2 cellular contexts compared by ENCODE assay signal in the genomic region with DNA sequence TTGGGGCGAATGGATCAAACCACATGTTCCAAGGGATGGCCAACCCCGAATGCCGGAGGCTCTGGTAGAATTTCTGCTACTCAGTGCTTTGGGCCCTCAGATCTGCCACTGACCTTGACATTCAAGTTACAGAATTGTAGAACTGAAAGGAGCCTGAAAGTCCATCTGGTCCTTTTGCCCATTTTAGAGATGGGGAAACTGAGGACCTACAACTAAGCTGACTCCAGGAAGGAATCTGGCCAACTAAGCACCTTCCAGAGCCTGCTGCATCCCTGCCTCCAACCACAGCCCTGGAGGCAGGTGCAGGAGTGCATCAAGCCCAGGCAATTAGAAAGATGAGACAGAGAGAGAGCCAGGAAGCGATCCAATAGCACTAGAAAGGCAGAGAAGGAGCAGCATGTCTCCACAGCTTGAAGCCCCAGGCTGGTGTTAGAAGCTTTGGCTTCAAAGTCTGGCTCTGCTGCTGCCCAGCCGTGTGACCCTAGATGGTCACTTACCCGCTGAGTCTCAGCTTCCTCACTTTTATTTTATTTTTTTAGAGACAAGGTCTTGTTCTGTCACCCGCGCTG.
A peak's percentile ranks its signal among the peaks of the same experiment; 100 is the strongest.
TF ChIP-seq lines count a peak whose summit lies in the region.

No MANE protein-coding gene starts in this region.

TF ChIP-seq in HepG2, 621 proteins besides CTCF, POLR2A, EP300 and RAD21:
- TF ChIP-seq, protein P1, sequence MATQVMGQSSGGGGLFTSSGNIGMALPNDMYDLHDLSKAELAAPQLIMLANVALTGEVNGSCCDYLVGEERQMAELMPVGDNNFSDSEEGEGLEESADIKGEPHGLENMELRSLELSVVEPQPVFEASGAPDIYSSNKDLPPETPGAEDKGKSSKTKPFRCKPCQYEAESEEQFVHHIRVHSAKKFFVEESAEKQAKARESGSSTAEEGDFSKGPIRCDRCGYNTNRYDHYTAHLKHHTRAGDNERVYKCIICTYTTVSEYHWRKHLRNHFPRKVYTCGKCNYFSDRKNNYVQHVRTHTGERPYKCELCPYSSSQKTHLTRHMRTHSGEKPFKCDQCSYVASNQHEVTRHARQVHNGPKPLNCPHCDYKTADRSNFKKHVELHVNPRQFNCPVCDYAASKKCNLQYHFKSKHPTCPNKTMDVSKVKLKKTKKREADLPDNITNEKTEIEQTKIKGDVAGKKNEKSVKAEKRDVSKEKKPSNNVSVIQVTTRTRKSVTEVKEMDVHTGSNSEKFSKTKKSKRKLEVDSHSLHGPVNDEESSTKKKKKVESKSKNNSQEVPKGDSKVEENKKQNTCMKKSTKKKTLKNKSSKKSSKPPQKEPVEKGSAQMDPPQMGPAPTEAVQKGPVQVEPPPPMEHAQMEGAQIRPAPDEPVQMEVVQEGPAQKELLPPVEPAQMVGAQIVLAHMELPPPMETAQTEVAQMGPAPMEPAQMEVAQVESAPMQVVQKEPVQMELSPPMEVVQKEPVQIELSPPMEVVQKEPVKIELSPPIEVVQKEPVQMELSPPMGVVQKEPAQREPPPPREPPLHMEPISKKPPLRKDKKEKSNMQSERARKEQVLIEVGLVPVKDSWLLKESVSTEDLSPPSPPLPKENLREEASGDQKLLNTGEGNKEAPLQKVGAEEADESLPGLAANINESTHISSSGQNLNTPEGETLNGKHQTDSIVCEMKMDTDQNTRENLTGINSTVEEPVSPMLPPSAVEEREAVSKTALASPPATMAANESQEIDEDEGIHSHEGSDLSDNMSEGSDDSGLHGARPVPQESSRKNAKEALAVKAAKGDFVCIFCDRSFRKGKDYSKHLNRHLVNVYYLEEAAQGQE (IDR thresholded peaks at IDR 0.05; ENCODE audit: borderline replicate concordance in 1 of 2, low read depth in 1 of 2, low read length in 2 of 2), result no peak
- TF ChIP-seq, protein P2, sequence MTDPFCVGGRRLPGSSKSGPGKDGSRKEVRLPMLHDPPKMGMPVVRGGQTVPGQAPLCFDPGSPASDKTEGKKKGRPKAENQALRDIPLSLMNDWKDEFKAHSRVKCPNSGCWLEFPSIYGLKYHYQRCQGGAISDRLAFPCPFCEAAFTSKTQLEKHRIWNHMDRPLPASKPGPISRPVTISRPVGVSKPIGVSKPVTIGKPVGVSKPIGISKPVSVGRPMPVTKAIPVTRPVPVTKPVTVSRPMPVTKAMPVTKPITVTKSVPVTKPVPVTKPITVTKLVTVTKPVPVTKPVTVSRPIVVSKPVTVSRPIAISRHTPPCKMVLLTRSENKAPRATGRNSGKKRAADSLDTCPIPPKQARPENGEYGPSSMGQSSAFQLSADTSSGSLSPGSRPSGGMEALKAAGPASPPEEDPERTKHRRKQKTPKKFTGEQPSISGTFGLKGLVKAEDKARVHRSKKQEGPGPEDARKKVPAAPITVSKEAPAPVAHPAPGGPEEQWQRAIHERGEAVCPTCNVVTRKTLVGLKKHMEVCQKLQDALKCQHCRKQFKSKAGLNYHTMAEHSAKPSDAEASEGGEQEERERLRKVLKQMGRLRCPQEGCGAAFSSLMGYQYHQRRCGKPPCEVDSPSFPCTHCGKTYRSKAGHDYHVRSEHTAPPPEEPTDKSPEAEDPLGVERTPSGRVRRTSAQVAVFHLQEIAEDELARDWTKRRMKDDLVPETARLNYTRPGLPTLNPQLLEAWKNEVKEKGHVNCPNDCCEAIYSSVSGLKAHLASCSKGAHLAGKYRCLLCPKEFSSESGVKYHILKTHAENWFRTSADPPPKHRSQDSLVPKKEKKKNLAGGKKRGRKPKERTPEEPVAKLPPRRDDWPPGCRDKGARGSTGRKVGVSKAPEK (CRISPR knock-in tag; IDR thresholded peaks at IDR 0.05; ENCODE audit: borderline replicate concordance), result no peak
- TF ChIP-seq, protein P3, sequence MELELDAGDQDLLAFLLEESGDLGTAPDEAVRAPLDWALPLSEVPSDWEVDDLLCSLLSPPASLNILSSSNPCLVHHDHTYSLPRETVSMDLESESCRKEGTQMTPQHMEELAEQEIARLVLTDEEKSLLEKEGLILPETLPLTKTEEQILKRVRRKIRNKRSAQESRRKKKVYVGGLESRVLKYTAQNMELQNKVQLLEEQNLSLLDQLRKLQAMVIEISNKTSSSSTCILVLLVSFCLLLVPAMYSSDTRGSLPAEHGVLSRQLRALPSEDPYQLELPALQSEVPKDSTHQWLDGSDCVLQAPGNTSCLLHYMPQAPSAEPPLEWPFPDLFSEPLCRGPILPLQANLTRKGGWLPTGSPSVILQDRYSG (CRISPR knock-in tag; IDR thresholded peaks at IDR 0.05), result no peak
- TF ChIP-seq SRSF1 (optimal IDR thresholded peaks at IDR 0.05; ENCODE audit: low read depth, low read length), result no peak
- no peak for TF ChIP-seq ZFP41 (CRISPR knock-in tag; IDR thresholded peaks at IDR 0.05; ENCODE audit: borderline replicate concordance)
- TF ChIP-seq POLR2AphosphoS2 (IDR thresholded peaks at IDR 0.05; ENCODE audit: low read depth, low read length), result no peak
- TF ChIP-seq IKZF4 (CRISPR knock-in tag; IDR thresholded peaks at IDR 0.05; ENCODE audit: borderline replicate concordance, low read depth, not compliant biosample characterization), result no peak
- peak; percentile 71 for TF ChIP-seq ZNF629 (CRISPR knock-in tag; conservative IDR thresholded peaks at IDR 0.05)

TF ChIP-seq in K562, 482 proteins besides CTCF, POLR2A, EP300 and RAD21:
- TF ChIP-seq ZNF24 (IDR thresholded peaks at IDR 0.05) (no peak), KDM1A (IDR thresholded peaks at IDR 0.05) (peak in 1 of 2 experiments; percentile 41; a peak in 1 of 4 replicates), BCOR (IDR thresholded peaks at IDR 0.05) (peak; percentile 69), ESRRA (IDR thresholded peaks at IDR 0.05; ENCODE audit: borderline replicate concordance, low read depth) (0 out of 2 replicates have a peak, but pooled peaks have one; percentile 33), NR2F6 (CRISPR knock-in tag; IDR thresholded peaks at IDR 0.05) (no peak), RBFOX2 (IDR thresholded peaks at IDR 0.05; ENCODE audit: low read depth, low read length) (no peak), HIVEP1 (CRISPR knock-in tag; IDR thresholded peaks at IDR 0.05) (no peak), ZC3H11A (IDR thresholded peaks at IDR 0.05; ENCODE audit: low read depth, low read length) (no peak), SIN3A (IDR thresholded peaks at IDR 0.05; ENCODE audit: borderline replicate concordance in 2 of 2, control insufficient read depth in 1 of 2, low read depth in 2 of 2, low read length in 2 of 2) (no peak)
- TF ChIP-seq, protein P4, sequence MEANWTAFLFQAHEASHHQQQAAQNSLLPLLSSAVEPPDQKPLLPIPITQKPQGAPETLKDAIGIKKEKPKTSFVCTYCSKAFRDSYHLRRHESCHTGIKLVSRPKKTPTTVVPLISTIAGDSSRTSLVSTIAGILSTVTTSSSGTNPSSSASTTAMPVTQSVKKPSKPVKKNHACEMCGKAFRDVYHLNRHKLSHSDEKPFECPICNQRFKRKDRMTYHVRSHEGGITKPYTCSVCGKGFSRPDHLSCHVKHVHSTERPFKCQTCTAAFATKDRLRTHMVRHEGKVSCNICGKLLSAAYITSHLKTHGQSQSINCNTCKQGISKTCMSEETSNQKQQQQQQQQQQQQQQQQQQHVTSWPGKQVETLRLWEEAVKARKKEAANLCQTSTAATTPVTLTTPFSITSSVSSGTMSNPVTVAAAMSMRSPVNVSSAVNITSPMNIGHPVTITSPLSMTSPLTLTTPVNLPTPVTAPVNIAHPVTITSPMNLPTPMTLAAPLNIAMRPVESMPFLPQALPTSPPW (CRISPR knock-in tag; IDR thresholded peaks at IDR 0.05), result no peak
